In genomic region chr14:56116128-56116900, GRCh38 we compare ENCODE assay signal across 12 cellular contexts. TPM values are rescaled to one million over a fixed set of nuclear protein-coding genes. Genes with fewer than 3 reads are reported as not detected.
DNase-seq lines count a peak whose midpoint lies in the region; ATAC-seq and TF ChIP-seq lines count a peak whose summit lies in the region.
"Had no signal": no experiment of that assay in that cellular context is flagged by ENCODE, and none has a peak within 500 bp of the region (broad histone marks: within the 10 kb centered on the region; RNA-seq: fewer than 3 reads in every experiment).

No MANE protein-coding gene starts in this region.

- DNase-seq in stimulated activated naive CD4-positive, alpha-beta T cell (lab: John Stamatoyannopoulos, UW) = peak in 5 of 6 experiments; percentile 9 to 68 (median 54)
- no peak for DNase-seq in stimulated activated naive CD4-positive, alpha-beta T cell treated with Interleukin-2 at 50 U/mL for 16 hours (lab: John Stamatoyannopoulos, UW)
- peak; percentile 43 for DNase-seq in activated CD4-positive, alpha-beta memory T cell treated with anti-CD3 and anti-CD28 coated beads for 36 hours
- DNase-seq in upper lobe of right lung = no peak
- no peak for DNase-seq in NCI-H2029 treated with DMSO at 0.1 percent for 48 hours (lab: John Stamatoyannopoulos, UW)
- DNase-seq in central memory CD4-positive, alpha-beta T cell = no peak
- no peak for DNase-seq in NAMALWA (ENCODE audit: low spot score)
- DNase-seq: esophagus squamous epithelium, H9, mucosa of descending colon, NCI-H187 treated with DMSO at 0.1 percent for 48 hours had no signal

- no peak for TF ChIP-seq CTCF in upper lobe of right lung (IDR thresholded peaks at IDR 0.05)

- peaks cover 14% of the 10 kb centered on the region for H3K4me1 ChIP-seq in mesodermal cell (ENCODE audit: control insufficient read depth, insufficient read depth, low read length, poor library complexity, severe bottlenecking)
- peaks cover 24% of the 10 kb centered on the region for H3K4me1 ChIP-seq in upper lobe of right lung

- no peak overlapping the region for H3K4me3 ChIP-seq in mesodermal cell (ENCODE audit: extremely low read depth, insufficient read depth, low read length, poor library complexity, severe bottlenecking)
- H3K4me3 ChIP-seq in upper lobe of right lung = no peak overlapping the region
- H3K4me3 ChIP-seq: mucosa of descending colon had no signal

- H3K36me3 ChIP-seq in mesodermal cell (ENCODE audit: control insufficient read depth, insufficient read depth, low read length) (no peaks in the 10 kb centered on the region), upper lobe of right lung (no peaks in the 10 kb centered on the region)
- H3K36me3 ChIP-seq: esophagus squamous epithelium had no signal

- H3K27ac ChIP-seq in mesodermal cell (ENCODE audit: low read depth, low read length, severe bottlenecking) = peak overlapping the region; percentile 84
- peak overlapping the region; percentile 55 for H3K27ac ChIP-seq in upper lobe of right lung

- no peak overlapping the region for H3K4me3 Mint-ChIP-seq in activated CD4-positive, alpha-beta memory T cell treated with anti-CD3 and anti-CD28 coated beads for 36 hours

- peak overlapping the region; percentile 24 for H3K27ac Mint-ChIP-seq in activated CD4-positive, alpha-beta memory T cell treated with anti-CD3 and anti-CD28 coated beads for 36 hours
- H3K27ac Mint-ChIP-seq: H9 had no signal

- no peaks in the 10 kb centered on the region for H3K9me3 Mint-ChIP-seq in activated CD4-positive, alpha-beta memory T cell treated with anti-CD3 and anti-CD28 coated beads for 36 hours
- H3K9me3 Mint-ChIP-seq: H9 had no signal

- CTCF ChIA-PET in activated CD4-positive, alpha-beta memory T cell treated with anti-CD3 and anti-CD28 coated beads for 36 hours (lab: Charles Lee) = interaction anchor here (2.1 kb wide), 1 partner anchor 383 kb away, joined by 6 read pairs; no protein-coding TSS in a partner anchor

- intact Hi-C loops in activated CD4-positive, alpha-beta memory T cell treated with anti-CD3 and anti-CD28 coated beads for 36 hours (cut with micrococcal nuclease) = loop anchor here (2.0 to 10.0 kb wide), 5 partner anchors 226 to 1152 kb away; partner anchors contain the start of genes AP5M1, EXOC5 and KTN1
- intact Hi-C loops in upper lobe of right lung (cut with DNase I) = no loop called here

- WGBS in mesodermal cell (ENCODE audit: insufficient coverage in 2 of 2), 2 experiments = 77 to 86% methylated on average over 2 to 7 of the region's 8 CpGs

- no peak for ATAC-seq in upper lobe of right lung
- ATAC-seq: mucosa of descending colon had no signal

- H3K27me3 Mint-ChIP-seq in activated CD4-positive, alpha-beta memory T cell treated with anti-CD3 and anti-CD28 coated beads for 36 hours = peaks cover 7% of the 10 kb centered on the region

- H3K36me3 Mint-ChIP-seq in activated CD4-positive, alpha-beta memory T cell treated with anti-CD3 and anti-CD28 coated beads for 36 hours = no peaks in the 10 kb centered on the region

- H3K9me3 ChIP-seq in mesodermal cell (ENCODE audit: control insufficient read depth, low read length) = no peaks in the 10 kb centered on the region
- H3K9me3 ChIP-seq in upper lobe of right lung = no peaks in the 10 kb centered on the region
- H3K9me3 ChIP-seq: esophagus squamous epithelium, mucosa of descending colon had no signal

- H3K4me1 Mint-ChIP-seq in activated CD4-positive, alpha-beta memory T cell treated with anti-CD3 and anti-CD28 coated beads for 36 hours (ENCODE audit: low read depth) = peaks cover 32% of the 10 kb centered on the region

- H3K27me3 ChIP-seq in upper lobe of right lung = no peaks in the 10 kb centered on the region
- H3K27me3 ChIP-seq: esophagus squamous epithelium had no signal

- POLR2A ChIA-PET in activated CD4-positive, alpha-beta memory T cell treated with anti-CD3 and anti-CD28 coated beads for 36 hours (lab: Charles Lee) = no interaction called here

RNA-seq across cellular contexts. Expression of gene PELI2, which starts 1.9 kb away (rescaled TPM):
- 1 to 10 TPM; 6.4 to 6.6 TPM for total RNA-seq in activated CD4-positive, alpha-beta memory T cell treated with anti-CD3 and anti-CD28 coated beads for 36 hours
- 17.5 TPM for polyA plus RNA-seq in mesodermal cell (2013, experiment 1 of 2)
- 15.3 TPM for polyA plus RNA-seq in mesodermal cell (2013, experiment 2 of 2)
- total RNA-seq in upper lobe of right lung = 25.7 TPM

Comparison
In these comparisons a context has a peak if more than half of its experiments do, and no peak if none do; other contexts are left out.
1. DNase-seq: peak in stimulated activated naive CD4-positive, alpha-beta T cell (5 of 6) and activated CD4-positive, alpha-beta memory T cell treated with anti-CD3 and anti-CD28 coated beads for 36 hours (single experiment); none in stimulated activated naive CD4-positive, alpha-beta T cell treated with Interleukin-2 at 50 U/mL for 16 hours (single experiment), upper lobe of right lung (single experiment), NCI-H2029 treated with DMSO at 0.1 percent for 48 hours (single experiment), central memory CD4-positive, alpha-beta T cell (single experiment) and NAMALWA (single experiment).